ENCODE assay signal across 12 cellular contexts in the genomic region with DNA sequence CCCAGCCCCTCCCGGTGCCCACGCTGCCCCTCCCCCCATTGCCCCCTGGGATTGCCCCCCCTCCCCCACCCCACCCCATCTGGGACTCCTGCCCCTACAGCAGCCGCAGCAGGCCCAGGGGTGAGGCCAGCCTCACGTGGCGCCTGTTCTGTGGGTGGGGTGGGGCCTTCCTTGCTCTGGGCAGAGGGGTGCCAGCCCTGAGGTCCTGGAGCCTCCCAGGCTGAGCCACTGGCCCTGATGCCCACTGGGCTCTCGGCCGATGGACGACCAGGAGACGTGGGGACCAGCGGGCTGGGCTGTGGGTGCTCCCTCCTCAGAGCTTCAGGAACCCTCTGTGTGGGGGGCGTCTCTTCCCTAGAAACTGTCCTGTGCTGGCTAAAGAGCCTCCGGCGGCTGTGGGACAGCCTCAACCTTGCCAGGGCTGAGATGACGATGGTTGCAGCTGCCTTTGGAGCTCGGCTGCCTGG. TPM values are rescaled to one million over a fixed set of nuclear protein-coding genes. Genes with fewer than 3 reads are reported as not detected.
DNase-seq lines count a peak whose midpoint lies in the region; ATAC-seq, FAIRE-seq and TF ChIP-seq lines count a peak whose summit lies in the region.
"Had no signal": no experiment of that assay in that cellular context is flagged by ENCODE, and none has a peak within 500 bp of the region (broad histone marks: within the 10 kb centered on the region; RNA-seq: fewer than 3 reads in every experiment).

No MANE protein-coding gene starts in this region.

- H3K36me3 Mint-ChIP-seq in GM23338 (ENCODE audit: low read depth), result no peaks in the 10 kb centered on the region

- H3K27ac Mint-ChIP-seq in GM23338, result no peak overlapping the region

- ATAC-seq in GM23338 (peak; percentile 24), GM12878 (peak; percentile 45)

- H3K9me2 ChIP-seq in GM23338 (ENCODE audit: insufficient read depth), result no peaks in the 10 kb centered on the region

- H3K4me1 ChIP-seq in A673 (ENCODE audit: insufficient read depth, low read length, poor library complexity, severe bottlenecking), result peaks cover 15% of the 10 kb centered on the region
- H3K4me1 ChIP-seq in GM23338 (ENCODE audit: insufficient read depth), result no peaks in the 10 kb centered on the region
- H3K4me1 ChIP-seq in GM12878 (ENCODE audit: control insufficient read depth, insufficient read depth, low read length), result 0 out of 2 replicates have a peak, but pooled peaks cover 4% of the 10 kb centered on the region
- peaks cover 23% of the 10 kb centered on the region for H3K4me1 ChIP-seq in mesenchymal stem cell (ENCODE audit: control insufficient read depth, insufficient read depth, low read depth, low read length)

- H3K27me3 Mint-ChIP-seq in GM23338 (ENCODE audit: insufficient read depth, low read depth, poor library complexity), result peaks cover 17% of the 10 kb centered on the region

- DNase-seq in A673 (ENCODE audit: low spot score), result no peak
- no peak for DNase-seq in GM23338 (ENCODE audit: low spot score)
- no peak for DNase-seq in GM12878 (ENCODE audit: low read depth, low spot score)
- DNase-seq in mesenchymal stem cell, result no peak
- DNase-seq in AG08395 (ENCODE audit: low spot score), result no peak
- DNase-seq in NCI-H1105 treated with DMSO at 0.1 percent for 48 hours (lab: John Stamatoyannopoulos, UW), result no peak
- no peak for DNase-seq in SW480 (ENCODE audit: low spot score)
- DNase-seq in midbrain (lab: John Stamatoyannopoulos, UW), result no peak
- DNase-seq: NCI-H2227 treated with DMSO at 0.1 percent for 48 hours had no signal

- peak overlapping the region in 1 of 2 experiments; percentile 18 for H3K18ac ChIP-seq in mesenchymal stem cell (ENCODE audit: low read depth in 1 of 2, low read length in 2 of 2)

- SMC1A ChIA-PET in GM12878 (lab: Charles Lee; ENCODE audit: uncharacterized antibody, unreplicated experiment), result interaction anchor here (1.0 to 3.2 kb wide), 9 partner anchors 15 to 169 kb away, joined by 3 to 36 read pairs (median 7); no protein-coding TSS in a partner anchor

- H3K27me3 ChIP-seq in A673 (replicated peaks; ENCODE audit: insufficient read depth, low read depth, low read length, poor library complexity) (no peaks in the 10 kb centered on the region), GM23338 (ENCODE audit: insufficient read depth) (peaks cover 11% of the 10 kb centered on the region), GM12878 (replicated peaks in 1 of 2; ENCODE audit: control insufficient read depth in 2 of 2, insufficient read depth in 2 of 2, low read length in 1 of 2) (peaks cover 2 to 6% of the 10 kb centered on the region in 2 experiments; a peak in 3 of 4 replicates), mesenchymal stem cell (ENCODE audit: control insufficient read depth in 1 of 2, insufficient read depth in 1 of 2, low read length in 2 of 2) (peaks cover 15 to 44% of the 10 kb centered on the region in 2 experiments)

- RAD21 ChIA-PET in GM12878 (lab: Charles Lee; ENCODE audit: unreplicated experiment), result interaction anchor here (0.6 to 5.6 kb wide), 21 partner anchors 15 to 170 kb away, joined by 3 to 92 read pairs (median 4); a partner anchor contains a TSS

- peak overlapping the region; percentile 54 for H2BK120ac ChIP-seq in mesenchymal stem cell (ENCODE audit: low read depth, low read length)

- no peaks in the 10 kb centered on the region for H3K79me1 ChIP-seq in mesenchymal stem cell (replicated peaks; ENCODE audit: low read length, poor library complexity, severe bottlenecking)

- no peaks in the 10 kb centered on the region for H3K36me3 ChIP-seq in A673 (ENCODE audit: insufficient read depth, low read length, poor library complexity, severe bottlenecking)
- no peaks in the 10 kb centered on the region for H3K36me3 ChIP-seq in GM23338 (ENCODE audit: insufficient read depth)
- H3K36me3 ChIP-seq in GM12878 (ENCODE audit: control insufficient read depth in 2 of 2, insufficient read depth in 2 of 2, low read length in 1 of 2), result no peaks in the 10 kb centered on the region
- H3K36me3 ChIP-seq in mesenchymal stem cell (ENCODE audit: control insufficient read depth in 1 of 2, insufficient read depth in 2 of 2, low read depth in 1 of 2, low read length in 2 of 2), result peaks cover 0 to 4% of the 10 kb centered on the region in 2 experiments

- no peak overlapping the region for H3K14ac ChIP-seq in mesenchymal stem cell (ENCODE audit: low read length in 2 of 2)

- intact Hi-C loops in A673 (cut with micrococcal nuclease; ENCODE audit: unreplicated experiment) (loop anchor here (2.0 to 5.0 kb wide), 3 partner anchors 111 to 186 kb away; a partner anchor contains a TSS), GM12878 (cut with micrococcal nuclease; ENCODE audit: unreplicated experiment) (loop anchor here (1.0 to 5.0 kb wide), 3 partner anchors 111 to 169 kb away; a partner anchor contains a TSS)

- H4K8ac ChIP-seq in mesenchymal stem cell (ENCODE audit: low read length), result no peak overlapping the region

- CTCF ChIA-PET in A673 (lab: Charles Lee) (interaction anchor here (1.0 to 1.9 kb wide), 4 partner anchors 110 to 250 kb away, joined by 3 to 17 read pairs (median 6); a partner anchor contains a TSS), GM12878 (lab: Yijun Ruan, JAX) (interaction anchor here (1.0 to 6.3 kb wide), 20 partner anchors 8 to 183 kb away, joined by 3 to 100 read pairs (median 6); a partner anchor contains a TSS)

- POLR2A ChIA-PET in A673 (lab: Charles Lee; ENCODE audit: low non-redundant PET) (interaction anchor here (0.9 kb wide), 1 partner anchor 184 kb away, joined by 5 read pairs; no protein-coding TSS in a partner anchor), GM12878 (lab: Charles Lee) (interaction anchor here (1.6 to 2.2 kb wide), 3 partner anchors 78 to 129 kb away, joined by 3 to 19 read pairs (median 5); no protein-coding TSS in a partner anchor)

- H3K79me2 ChIP-seq in GM23338 (replicated peaks; ENCODE audit: insufficient read depth) (no peaks in the 10 kb centered on the region), GM12878 (ENCODE audit: control insufficient read depth, insufficient read depth, low read length) (no peaks in the 10 kb centered on the region)

- BruUV-seq in A673 (replicated peaks; lab: Mats Ljungman, UMichigan), result no TSS peak
- no TSS peak for BruUV-seq in GM12878 (replicated peaks; lab: Mats Ljungman, UMichigan)

- peak overlapping the region; percentile 2 for H2AK5ac ChIP-seq in mesenchymal stem cell (ENCODE audit: low read length, severe bottlenecking)

- H3F3A ChIP-seq in GM23338 (replicated peaks; ENCODE audit: low read depth), result no peaks in the 10 kb centered on the region

- H3K4me1 Mint-ChIP-seq in GM23338, result peaks cover 2% of the 10 kb centered on the region; the same call in 1 of the 3 replicates

- TF ChIP-seq RAD21 in GM12878 (IDR thresholded peaks at IDR 0.05; ENCODE audit: insufficient read depth, low read depth, low read length), result no peak

- H4K91ac ChIP-seq in mesenchymal stem cell (ENCODE audit: low read length), result no peak overlapping the region

- no peak overlapping the region for H2BK5ac ChIP-seq in mesenchymal stem cell (ENCODE audit: low read depth, low read length, poor library complexity, severe bottlenecking)

- H3K9me3 Mint-ChIP-seq in GM23338, result peaks cover 8% of the 10 kb centered on the region; the same call in 2 of the 3 replicates

- no peak overlapping the region for H3K23ac ChIP-seq in mesenchymal stem cell (ENCODE audit: low read length in 2 of 2)

- H3K27ac ChIP-seq in A673 (ENCODE audit: low read depth, low read length, poor library complexity, severe bottlenecking) (no peak overlapping the region), GM23338 (ENCODE audit: low read depth) (no peak overlapping the region), GM12878 (ENCODE audit: control insufficient read depth, insufficient read depth) (no peak overlapping the region), mesenchymal stem cell (ENCODE audit: low read length, poor library complexity, severe bottlenecking) (no peak overlapping the region)
- H3K27ac ChIP-seq: SJSA1 had no signal

- H2BK15ac ChIP-seq in mesenchymal stem cell (ENCODE audit: low read depth, poor library complexity, severe bottlenecking), result no peak overlapping the region

- H3K4me2 ChIP-seq in GM23338, result no peak overlapping the region
- no peak overlapping the region for H3K4me2 ChIP-seq in GM12878 (ENCODE audit: control insufficient read depth, insufficient read depth)
- H3K4me2 ChIP-seq in mesenchymal stem cell (ENCODE audit: low read length, poor library complexity, severe bottlenecking), result peak overlapping the region; percentile 47

- WGBS in GM12878 (ENCODE audit: insufficient coverage, insufficient replicate concordance, low lambda C conversion rate, missing lambda C conversion rate), result 54% methylated on average over 10 of the region's 15 CpGs
- 81% methylated on average over 13 of the region's 15 CpGs for WGBS in mesenchymal stem cell

- TF ChIP-seq CTCF in A673 (conservative IDR thresholded peaks at IDR 0.05; ENCODE audit: low read depth, low read length), result no peak
- TF ChIP-seq CTCF in GM23338 (conservative IDR thresholded peaks at IDR 0.05; ENCODE audit: low read depth in 2 of 2), result no peak
- no peak for TF ChIP-seq CTCF in GM12878 (IDR thresholded peaks at IDR 0.05 in 2 of 3, conservative IDR thresholded peaks at IDR 0.05 in 1 of 3; ENCODE audit: control insufficient read depth in 2 of 3, extremely low read depth in 1 of 3, insufficient read depth in 1 of 3, low read depth in 3 of 3, low read length in 3 of 3)

- FAIRE-seq in GM12878 (lab: Jason Lieb, UNC), result no peak
- FAIRE-seq: islet of Langerhans had no signal

- H4K20me1 ChIP-seq in GM23338 (replicated peaks; ENCODE audit: insufficient read depth), result no peaks in the 10 kb centered on the region
- H4K20me1 ChIP-seq in GM12878 (ENCODE audit: control insufficient read depth, insufficient read depth), result no peaks in the 10 kb centered on the region

- no peak for TF ChIP-seq EP300 in GM12878 (IDR thresholded peaks at IDR 0.05; ENCODE audit: borderline replicate concordance in 1 of 2, control insufficient read depth in 1 of 2, low read depth in 2 of 2, low read length in 2 of 2)

- no peak overlapping the region for H3K4me3 Mint-ChIP-seq in GM23338

- H3K9ac ChIP-seq in GM12878 (ENCODE audit: control insufficient read depth, insufficient read depth, low read length) (no peak overlapping the region), mesenchymal stem cell (ENCODE audit: low read length) (no peak overlapping the region)

- H3K9me3 ChIP-seq in A673 (ENCODE audit: low read depth, low read length, poor library complexity, severe bottlenecking), result no peaks in the 10 kb centered on the region
- no peaks in the 10 kb centered on the region; the same call in 2 of the 3 replicates for H3K9me3 ChIP-seq in GM12878 (replicated peaks; ENCODE audit: control insufficient read depth, insufficient read depth, low read length)
- no peaks in the 10 kb centered on the region for H3K9me3 ChIP-seq in mesenchymal stem cell (ENCODE audit: control insufficient read depth, low read length)

- H3K4me3 ChIP-seq in A673 (ENCODE audit: low read depth, low read length, poor library complexity, severe bottlenecking), result peak overlapping the region; percentile 19
- H3K4me3 ChIP-seq in GM23338, result no peak overlapping the region
- H3K4me3 ChIP-seq in GM12878, result no peak overlapping the region
- no peak overlapping the region for H3K4me3 ChIP-seq in mesenchymal stem cell (ENCODE audit: insufficient read depth in 1 of 2, low read depth in 1 of 2, low read length in 2 of 2)
- H3K4me3 ChIP-seq: SJSA1 had no signal

- no peak for TF ChIP-seq POLR2A in GM12878 (IDR thresholded peaks at IDR 0.05; ENCODE audit: low read depth, low read length)

- no peak overlapping the region for H3K4ac ChIP-seq in mesenchymal stem cell (ENCODE audit: low read depth in 1 of 2, low read length in 2 of 2)

- H2BK12ac ChIP-seq in mesenchymal stem cell (ENCODE audit: low read length in 2 of 2), result no peak overlapping the region

- in situ Hi-C loops in GM12878 (cut with MboI), result no loop called here

- 0 out of 2 replicates have a peak overlapping the region, but pooled peaks have one; percentile 52 for H2AFZ ChIP-seq in GM23338
- peak overlapping the region; percentile 71; the same call in 1 of the 2 replicates for H2AFZ ChIP-seq in GM12878 (ENCODE audit: control insufficient read depth, low read depth, low read length)
- H2AFZ ChIP-seq in mesenchymal stem cell (ENCODE audit: low read depth, low read length), result no peak overlapping the region

RNA-seq across cellular contexts. Expression of a gene that starts 5.8 kb away (rescaled TPM):
- total RNA-seq in A673 (2021) (26.8 and 28.4 TPM in 2 replicates), GM12878 (2014; rRNA removed) (12.2 and 16.8 TPM in 2 replicates), GM12878 (2014; rRNA removed; fragmentation: Illumina TruSeq; extraction: Trizol) (2.3 and 3.0 TPM in 2 replicates), GM12878 (2021) (15.5 and 18.7 TPM in 2 replicates)
- total RNA-seq in GM23338 (2014; rRNA removed; shearing (Covaris generic)), result 21.3 and 21.5 TPM in 2 replicates
- polyA plus RNA-seq in GM23338 (2016; fragmentation: Nextera tagmentation; extraction: Ambion mirVana) (9.6 and 9.9 TPM in 2 replicates), GM12878 (2011; rRNA removed) (1.9 and 5.1 TPM in 2 replicates), GM12878 (2014; fragmentation: Illumina TruSeq; extraction: Trizol) (0.24 and 1.3 TPM in 2 replicates), GM12878 (2014; fragmentation: Nextera tagmentation; extraction: Ambion mirVana) (under 1 TPM; 0.11 to 0.44 TPM), GM12878 (2014; rRNA removed) (23.4 TPM in 2 replicates), GM12878 (2016; fragmentation: Nextera tagmentation; extraction: Ambion mirVana) (10 to 100 TPM; 10.9 to 12.1 TPM)
- total RNA-seq in GM12878 (2013; cell fraction: nucleolus; rRNA removed), result 49.9 and 52.4 TPM in 2 replicates
- polyA plus RNA-seq in GM12878 (2011; ENCODE audit: low read depth), result 3.3 TPM
- 7.7 and 14.7 TPM in 2 replicates for polyA plus RNA-seq in GM12878 (2011; cell fraction: cytosol; rRNA removed)
- polyA plus RNA-seq in GM12878 (2011; cell fraction: nucleus; rRNA removed), result 75.7 and 94.5 TPM in 2 replicates
- 8.7 and 10.2 TPM in 2 replicates for polyA plus RNA-seq in GM12878 (2012)
- 2.0 and 6.2 TPM in 2 replicates for polyA minus RNA-seq in GM12878 (2011; rRNA and poly(A)+ RNA removed)
- 4.1 and 5.5 TPM in 2 replicates for polyA minus RNA-seq in GM12878 (2011; cell fraction: cytosol; rRNA and poly(A)+ RNA removed)
- 12.5 and 19.2 TPM in 2 replicates for polyA minus RNA-seq in GM12878 (2011; cell fraction: nucleus; rRNA and poly(A)+ RNA removed)
- polyA plus RNA-seq in mesenchymal stem cell (2013, experiment 1 of 2), result 7.6 TPM
- polyA plus RNA-seq in mesenchymal stem cell (2013, experiment 2 of 2), result 7.7 TPM

RNA-seq across cellular contexts. Expression of a gene that starts 47.5 kb away (rescaled TPM):
- total RNA-seq in A673 (2021) (not detected in 2 replicates), GM12878 (2014; rRNA removed) (0.06 TPM in 1 of 2 replicates, not detected in the other), GM12878 (2014; rRNA removed; fragmentation: Illumina TruSeq; extraction: Trizol) (not detected in 2 replicates), GM12878 (2021) (not detected in 2 replicates)
- not detected in 2 replicates for total RNA-seq in GM23338 (2014; rRNA removed; shearing (Covaris generic))
- polyA plus RNA-seq in GM23338 (2016; fragmentation: Nextera tagmentation; extraction: Ambion mirVana) (not detected in 2 replicates), GM12878 (2011; rRNA removed) (not detected in 2 replicates), GM12878 (2014; fragmentation: Illumina TruSeq; extraction: Trizol) (not detected in 2 replicates), GM12878 (2014; fragmentation: Nextera tagmentation; extraction: Ambion mirVana) (not detected), GM12878 (2014; rRNA removed) (not detected in 2 replicates), GM12878 (2016; fragmentation: Nextera tagmentation; extraction: Ambion mirVana) (not detected)
- 0.33 TPM in 1 of 2 replicates, not detected in the other for total RNA-seq in GM12878 (2013; cell fraction: nucleolus; rRNA removed)
- polyA plus RNA-seq in GM12878 (2011; ENCODE audit: low read depth), result not detected
- polyA plus RNA-seq in GM12878 (2011; cell fraction: cytosol; rRNA removed), result not detected in 2 replicates
- polyA plus RNA-seq in GM12878 (2011; cell fraction: nucleus; rRNA removed), result not detected in 2 replicates
- polyA plus RNA-seq in GM12878 (2012), result 0.11 and 0.21 TPM in 2 replicates
- not detected in 2 replicates for polyA minus RNA-seq in GM12878 (2011; rRNA and poly(A)+ RNA removed)
- not detected in 2 replicates for polyA minus RNA-seq in GM12878 (2011; cell fraction: cytosol; rRNA and poly(A)+ RNA removed)
- polyA minus RNA-seq in GM12878 (2011; cell fraction: nucleus; rRNA and poly(A)+ RNA removed), result not detected in 2 replicates
- polyA plus RNA-seq in mesenchymal stem cell (2013, experiment 1 of 2), result not detected
- polyA plus RNA-seq in mesenchymal stem cell (2013, experiment 2 of 2), result not detected
- total RNA-seq: pulmonary artery endothelial cell, SJSA1 had no signal

RNA-seq across cellular contexts. Expression of a gene that starts 52.0 kb away (rescaled TPM):
- total RNA-seq in A673 (2021), result not detected in 2 replicates
- 0.45 TPM in 1 of 2 replicates, not detected in the other for total RNA-seq in GM23338 (2014; rRNA removed; shearing (Covaris generic))
- not detected in 2 replicates for polyA plus RNA-seq in GM23338 (2016; fragmentation: Nextera tagmentation; extraction: Ambion mirVana)
- not detected in 2 replicates for total RNA-seq in GM12878 (2013; cell fraction: nucleolus; rRNA removed)
- total RNA-seq in GM12878 (2014; rRNA removed), result not detected in 2 replicates
- total RNA-seq in GM12878 (2014; rRNA removed; fragmentation: Illumina TruSeq; extraction: Trizol), result not detected in 2 replicates
- total RNA-seq in GM12878 (2021), result not detected in 2 replicates
- polyA plus RNA-seq in GM12878 (2011; ENCODE audit: low read depth), result not detected
- polyA plus RNA-seq in GM12878 (2011; rRNA removed), result not detected in 2 replicates
- not detected in 2 replicates for polyA plus RNA-seq in GM12878 (2011; cell fraction: cytosol; rRNA removed)
- not detected in 2 replicates for polyA plus RNA-seq in GM12878 (2011; cell fraction: nucleus; rRNA removed)
- polyA plus RNA-seq in GM12878 (2012), result not detected in 2 replicates
- not detected in 2 replicates for polyA plus RNA-seq in GM12878 (2014; fragmentation: Illumina TruSeq; extraction: Trizol)
- polyA plus RNA-seq in GM12878 (2014; fragmentation: Nextera tagmentation; extraction: Ambion mirVana), result not detected
- polyA plus RNA-seq in GM12878 (2014; rRNA removed), result not detected in 2 replicates
- polyA plus RNA-seq in GM12878 (2016; fragmentation: Nextera tagmentation; extraction: Ambion mirVana), result not detected
- polyA minus RNA-seq in GM12878 (2011; rRNA and poly(A)+ RNA removed), result not detected in 2 replicates
- not detected in 2 replicates for polyA minus RNA-seq in GM12878 (2011; cell fraction: cytosol; rRNA and poly(A)+ RNA removed)
- not detected in 2 replicates for polyA minus RNA-seq in GM12878 (2011; cell fraction: nucleus; rRNA and poly(A)+ RNA removed)
- polyA plus RNA-seq in mesenchymal stem cell (2013, experiment 1 of 2), result not detected
- polyA plus RNA-seq in mesenchymal stem cell (2013, experiment 2 of 2), result not detected
- total RNA-seq: pulmonary artery endothelial cell, SJSA1 had no signal
